ENCODE assay signal across 8 cellular contexts in genomic region chr11:17979770-17980371, GRCh38. TPM values are rescaled to one million over a fixed set of nuclear protein-coding genes. Genes with fewer than 3 reads are reported as not detected.
DNase-seq lines count a peak whose midpoint lies in the region; ATAC-seq, FAIRE-seq and TF ChIP-seq lines count a peak whose summit lies in the region.

No MANE protein-coding gene starts in this region.

- DNase-seq in Daoy (ENCODE audit: low read depth) (peak; percentile 11), HT-29 (ENCODE audit: low spot score) (peak; percentile 69), RKO (ENCODE audit: low spot score) (peak; percentile 32), astrocyte (ENCODE audit: low read depth) (no peak), inferior parietal cortex (ENCODE audit: extremely low spot score) (peak; percentile 62)
- DNase-seq in stimulated activated CD8-positive, alpha-beta memory T cell treated with anti-CD3 and anti-CD28 coated beads, Interleukin-12 subunit alpha, Interleukin-12 subunit beta, amount 100 ng/mL, for 1 hour (ENCODE audit: low read depth): peak; percentile 6

- H3K27ac ChIP-seq in astrocyte (ENCODE audit: low read depth, low read length): no peak overlapping the region

- no peak overlapping the region for H3K9ac ChIP-seq in astrocyte (ENCODE audit: low read length)

- no peak overlapping the region for H2AFZ ChIP-seq in astrocyte (ENCODE audit: low read depth, low read length)

- ATAC-seq in HG02623 (IDR thresholded peaks at IDR 0.05; ENCODE audit: unreplicated experiment) (no peak), HG03571 (IDR thresholded peaks at IDR 0.05; ENCODE audit: unreplicated experiment) (no peak)

- no peaks in the 10 kb centered on the region for H3K4me1 Mint-ChIP-seq in astrocyte (ENCODE audit: low read depth, unreplicated experiment)

- H3K27me3 Mint-ChIP-seq in astrocyte (ENCODE audit: low read depth, unreplicated experiment): no peaks in the 10 kb centered on the region

- H3K36me3 ChIP-seq in astrocyte (ENCODE audit: insufficient read depth, low read length): no peaks in the 10 kb centered on the region

- no peaks in the 10 kb centered on the region for H3K4me1 ChIP-seq in astrocyte (ENCODE audit: insufficient read depth, low read length)

- peaks cover 6% of the 10 kb centered on the region for H3K36me3 Mint-ChIP-seq in astrocyte (ENCODE audit: low read depth, unreplicated experiment)

- FAIRE-seq in astrocyte (lab: Jason Lieb, UNC): no peak

- H3K4me2 ChIP-seq in astrocyte (ENCODE audit: low read length): no peak overlapping the region

- TF ChIP-seq CTCF in astrocyte (IDR thresholded peaks at IDR 0.05; ENCODE audit: insufficient read depth, low read depth, low read length): peak; percentile 98

- H3K79me2 ChIP-seq in astrocyte (ENCODE audit: insufficient read depth, low read length): no peaks in the 10 kb centered on the region

- no peaks in the 10 kb centered on the region for H3K9me3 ChIP-seq in astrocyte (ENCODE audit: insufficient read depth, low read depth, low read length)

- no peak overlapping the region for H3K4me3 ChIP-seq in astrocyte (ENCODE audit: insufficient read depth, low read depth, low read length)

- H3K27ac Mint-ChIP-seq in astrocyte (ENCODE audit: unreplicated experiment): no peak overlapping the region

- no peaks in the 10 kb centered on the region for H3K27me3 ChIP-seq in astrocyte (ENCODE audit: insufficient read depth, low read length)

- no peak overlapping the region for H3K4me3 Mint-ChIP-seq in astrocyte (ENCODE audit: unreplicated experiment)

- H3K9me3 Mint-ChIP-seq in astrocyte (ENCODE audit: unreplicated experiment): no peaks in the 10 kb centered on the region

- peaks cover 12% of the 10 kb centered on the region for H4K20me1 ChIP-seq in astrocyte (ENCODE audit: insufficient read depth, low read length)

RNA-seq across cellular contexts. Expression of gene SERGEF, which starts 33.0 kb away (rescaled TPM):
- 12.7 and 31.7 TPM in 2 replicates for total RNA-seq in Daoy (2014; rRNA removed; shearing (Covaris generic))
- total RNA-seq in HT-29 (2014; rRNA removed; shearing (Covaris generic)): 26.0 and 30.9 TPM in 2 replicates
- 15.6 and 17.6 TPM in 2 replicates for total RNA-seq in astrocyte
